In the genomic region with DNA sequence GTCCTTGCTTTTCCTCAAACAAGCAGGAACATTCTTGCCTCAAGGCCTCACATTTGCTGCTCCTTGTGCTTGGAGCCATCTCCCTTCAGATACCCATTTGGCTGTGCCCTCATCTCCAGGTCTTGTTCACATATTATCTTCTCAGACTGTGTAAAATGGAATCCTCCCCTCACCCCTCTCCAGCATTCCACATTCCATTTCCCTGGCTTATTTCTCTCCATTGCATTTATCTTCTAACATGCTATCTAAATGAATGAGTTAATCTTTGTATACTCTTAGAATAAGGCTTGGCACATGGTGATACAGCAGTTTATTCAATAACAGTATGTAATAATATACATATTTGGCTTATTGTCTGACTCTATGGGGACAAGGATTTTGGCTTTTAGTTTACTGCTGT, we compare ENCODE assay signal across 19 cellular contexts.
"Had no signal": no experiment of that assay in that cellular context is flagged by ENCODE, and none has a peak within 500 bp of the region (broad histone marks: within the 10 kb centered on the region; RNA-seq: fewer than 3 reads in every experiment).

No MANE protein-coding gene starts in this region.

- H3K36me3 ChIP-seq: transverse colon had no signal

- H3K4me3 ChIP-seq: dorsolateral prefrontal cortex, heart left ventricle, skin epidermis, testis, transverse colon had no signal

- DNase-seq: cortex of kidney; dorsolateral prefrontal cortex; effector CD8-positive, alpha-beta T cell; heart left ventricle; islet precursor cell; mammary epithelial cell; naive thymus-derived CD8-positive, alpha-beta T cell; posterior cingulate gyrus; stimulated activated CD4-positive, alpha-beta T cell treated with anti-CD3 and anti-CD28 coated beads, Interleukin-2, amount 100 ng/mL, for 24 hours; stimulated activated CD4-positive, alpha-beta T cell treated with anti-CD3 and anti-CD28 coated beads, Interleukin-4, amount 100 ng/mL, for 4 hours; stimulated activated naive B cell treated with anti-CD40 and anti-IgM and Interleukin-4, amounts not matched to agents 10 μg/mL and 1 μg/mL and 100 μg/mL, for 72 hours; stimulated activated naive CD8-positive, alpha-beta T cell treated with anti-CD3 and anti-CD28 coated beads, Interleukin-15, amount 100 ng/mL, for 72 hours; testis; transverse colon had no signal

- H3K27me3 ChIP-seq: dorsolateral prefrontal cortex, heart left ventricle, neutrophil, testis, transverse colon had no signal

- FAIRE-seq: frontal cortex had no signal

- H3K9me3 ChIP-seq: heart left ventricle, neutrophil, testis, transverse colon had no signal

- ATAC-seq: heart left ventricle; left lobe of liver; naive thymus-derived CD8-positive, alpha-beta T cell; sciatic nerve; stimulated activated naive B cell treated with anti-CD40 and anti-IgM and Interleukin-4, amounts not matched to agents 10 μg/mL and 1 μg/mL and 100 μg/mL, for 72 hours; stimulated activated naive CD8-positive, alpha-beta T cell treated with anti-CD3 and anti-CD28 coated beads, Interleukin-15, amount 100 ng/mL, for 72 hours had no signal

- H3K27ac ChIP-seq: dorsolateral prefrontal cortex, heart left ventricle, neutrophil, skin epidermis, testis, transverse colon had no signal

- H3K4me1 ChIP-seq: heart left ventricle, testis, transverse colon had no signal
